In the genomic region with DNA sequence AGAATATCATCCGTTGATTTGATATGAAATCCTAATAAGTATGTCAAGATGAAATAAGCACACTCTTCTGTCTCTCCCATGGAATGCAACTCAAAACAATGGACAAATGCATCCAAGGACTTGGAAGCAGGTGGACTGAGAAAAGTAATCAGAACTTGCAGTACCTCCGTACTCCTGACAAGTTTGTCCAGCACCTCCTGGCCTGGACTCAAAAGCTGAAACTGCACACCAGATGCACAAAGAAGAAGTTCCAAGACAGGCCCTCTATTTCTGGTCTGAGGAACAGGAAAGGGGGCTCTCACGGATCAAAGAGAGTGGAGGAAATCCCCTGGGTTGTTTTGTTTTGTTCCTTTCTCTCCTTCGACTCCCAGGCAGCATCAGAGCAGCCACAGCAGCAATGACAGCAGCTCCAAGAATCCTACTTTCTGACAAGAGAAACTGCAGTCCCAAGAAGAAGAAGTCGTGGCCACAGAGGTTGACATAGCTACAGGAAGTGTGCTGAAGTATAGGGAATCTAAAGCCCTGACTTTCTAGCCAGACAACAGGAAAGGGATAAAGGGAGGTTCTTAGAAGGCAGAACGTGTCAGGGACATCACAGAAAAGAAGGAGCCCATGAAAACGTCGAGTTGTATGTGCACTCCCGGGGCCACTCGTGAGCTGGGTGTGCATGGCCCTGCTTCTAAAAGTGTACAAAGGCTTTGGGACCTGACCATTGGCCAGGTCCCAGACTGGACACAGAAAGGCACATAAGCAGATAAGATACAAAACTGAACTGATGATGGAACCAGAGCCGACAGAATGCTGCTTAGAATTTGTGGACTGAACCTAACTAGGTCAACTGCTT, we compare ENCODE assay signal across 13 cellular contexts. TPM values are rescaled to one million over a fixed set of nuclear protein-coding genes. Genes with fewer than 3 reads are reported as not detected.
A peak's percentile ranks its signal among the peaks of the same experiment; 100 is the strongest.
DNase-seq lines count a peak whose midpoint lies in the region; ATAC-seq and TF ChIP-seq lines count a peak whose summit lies in the region.
"Had no signal": no experiment of that assay in that cellular context is flagged by ENCODE, and none has a peak within 500 bp of the region (broad histone marks: within the 10 kb centered on the region; RNA-seq: fewer than 3 reads in every experiment).

No MANE protein-coding gene starts in this region.

- H3K27ac Mint-ChIP-seq in activated T-cell treated with anti-CD3 and anti-CD28 coated beads, Interleukin-2, amount 50 U/mL, for 72 hours, result peak overlapping the region; percentile 17
- peak overlapping the region; percentile 21 for H3K27ac Mint-ChIP-seq in activated CD4-positive, alpha-beta memory T cell treated with anti-CD3 and anti-CD28 coated beads for 36 hours

- H3K4me1 ChIP-seq in left ventricle myocardium inferior, result peaks cover 40% of the 10 kb centered on the region
- H3K4me1 ChIP-seq in stomach smooth muscle (ENCODE audit: control insufficient read depth, insufficient read depth, low read length), result no peaks in the 10 kb centered on the region
- H3K4me1 ChIP-seq in foreskin keratinocyte, result no peaks in the 10 kb centered on the region
- H3K4me1 ChIP-seq: breast epithelium had no signal

- no peak overlapping the region for H3K4me3 ChIP-seq in left ventricle myocardium inferior
- H3K4me3 ChIP-seq in stomach smooth muscle (ENCODE audit: low read length in 2 of 2), result no peak overlapping the region
- H3K4me3 ChIP-seq: breast epithelium, lower lobe of right lung had no signal

- CTCF ChIA-PET in activated CD4-positive, alpha-beta memory T cell treated with anti-CD3 and anti-CD28 coated beads for 36 hours (lab: Charles Lee), result interaction anchor here (0.6 kb wide), 1 partner anchor 22 kb away, joined by 3 read pairs; no protein-coding TSS in a partner anchor

- no peak for DNase-seq in activated T-cell treated with anti-CD3 and anti-CD28 coated beads, Interleukin-2, amount 50 U/mL, for 72 hours
- DNase-seq in activated T-cell treated with anti-CD3 and anti-CD28 coated beads, Interleukin-2, amount 50 U/mL, for 4 hours, result no peak
- no peak for DNase-seq in activated CD4-positive, alpha-beta memory T cell treated with anti-CD3 and anti-CD28 coated beads for 36 hours
- DNase-seq in left ventricle myocardium inferior (no peak), foreskin keratinocyte (no peak)
- no peak for DNase-seq in stimulated activated CD8-positive, alpha-beta memory T cell treated with anti-CD3 and anti-CD28 coated beads, Interleukin-4, amount 100 ng/mL, for 48 hours
- DNase-seq: activated CD4-positive, alpha-beta T cell treated with anti-CD3 and anti-CD28 coated beads, Interleukin-2, amount 50 U/mL, for 1 hour; foreskin fibroblast; lower lobe of right lung; SHP77 had no signal

- intact Hi-C loops in activated CD4-positive, alpha-beta memory T cell treated with anti-CD3 and anti-CD28 coated beads for 36 hours (cut with micrococcal nuclease), result no loop called here
- intact Hi-C loops in left ventricle myocardium inferior (cut with micrococcal nuclease), result no loop called here

- H3K27me3 ChIP-seq in left ventricle myocardium inferior (ENCODE audit: low read depth) (no peaks in the 10 kb centered on the region), stomach smooth muscle (ENCODE audit: control insufficient read depth in 1 of 2, insufficient read depth in 2 of 2, low read length in 2 of 2) (no peaks in the 10 kb centered on the region), foreskin keratinocyte (no peaks in the 10 kb centered on the region)
- H3K27me3 ChIP-seq: breast epithelium had no signal

- no peak overlapping the region for H3K4me3 Mint-ChIP-seq in activated T-cell treated with anti-CD3 and anti-CD28 coated beads, Interleukin-2, amount 50 U/mL, for 72 hours
- H3K4me3 Mint-ChIP-seq in activated T-cell treated with anti-CD3 and anti-CD28 coated beads, Interleukin-2, amount 50 U/mL, for 4 hours, result no peak overlapping the region
- H3K4me3 Mint-ChIP-seq in activated CD4-positive, alpha-beta memory T cell treated with anti-CD3 and anti-CD28 coated beads for 36 hours, result no peak overlapping the region

- H3K27me3 Mint-ChIP-seq in activated T-cell treated with anti-CD3 and anti-CD28 coated beads, Interleukin-2, amount 50 U/mL, for 72 hours (ENCODE audit: low read depth), result no peaks in the 10 kb centered on the region
- H3K27me3 Mint-ChIP-seq in activated T-cell treated with anti-CD3 and anti-CD28 coated beads, Interleukin-2, amount 50 U/mL, for 4 hours (ENCODE audit: low read depth), result no peaks in the 10 kb centered on the region
- no peaks in the 10 kb centered on the region for H3K27me3 Mint-ChIP-seq in activated CD4-positive, alpha-beta memory T cell treated with anti-CD3 and anti-CD28 coated beads for 36 hours

- TF ChIP-seq CTCF in left ventricle myocardium inferior (IDR thresholded peaks at IDR 0.05; ENCODE audit: borderline replicate concordance) (peak; percentile 8), foreskin keratinocyte (conservative IDR thresholded peaks at IDR 0.05) (no peak)

- POLR2A ChIA-PET in activated CD4-positive, alpha-beta memory T cell treated with anti-CD3 and anti-CD28 coated beads for 36 hours (lab: Charles Lee), result no interaction called here

- peaks cover 49% of the 10 kb centered on the region for H3K4me1 Mint-ChIP-seq in activated T-cell treated with anti-CD3 and anti-CD28 coated beads, Interleukin-2, amount 50 U/mL, for 72 hours (ENCODE audit: low read depth)
- peaks cover 51% of the 10 kb centered on the region for H3K4me1 Mint-ChIP-seq in activated T-cell treated with anti-CD3 and anti-CD28 coated beads, Interleukin-2, amount 50 U/mL, for 4 hours (ENCODE audit: low read depth)
- H3K4me1 Mint-ChIP-seq in activated CD4-positive, alpha-beta memory T cell treated with anti-CD3 and anti-CD28 coated beads for 36 hours (ENCODE audit: low read depth), result peaks cover 48% of the 10 kb centered on the region

- H3K9ac ChIP-seq in stomach smooth muscle (ENCODE audit: low read length in 2 of 2), result peak overlapping the region in 1 of 2 donors; percentile 2

- ATAC-seq in activated T-cell treated with anti-CD3 and anti-CD28 coated beads, Interleukin-2, amount 50 U/mL, for 72 hours (replicated peaks in 1 of 2), result no peak
- no peak for ATAC-seq in activated T-cell treated with anti-CD3 and anti-CD28 coated beads, Interleukin-2, amount 50 U/mL, for 4 hours
- ATAC-seq in foreskin keratinocyte (no peak), GM19035 (IDR thresholded peaks at IDR 0.05; ENCODE audit: unreplicated experiment) (no peak)

- H3K36me3 Mint-ChIP-seq in activated T-cell treated with anti-CD3 and anti-CD28 coated beads, Interleukin-2, amount 50 U/mL, for 72 hours (ENCODE audit: insufficient read depth in 2 of 2), result peaks cover 2 to 22% of the 10 kb centered on the region in 2 donors
- H3K36me3 Mint-ChIP-seq in activated T-cell treated with anti-CD3 and anti-CD28 coated beads, Interleukin-2, amount 50 U/mL, for 4 hours (ENCODE audit: insufficient read depth), result peaks cover 29% of the 10 kb centered on the region
- peaks cover 22% of the 10 kb centered on the region for H3K36me3 Mint-ChIP-seq in activated CD4-positive, alpha-beta memory T cell treated with anti-CD3 and anti-CD28 coated beads for 36 hours

- no peaks in the 10 kb centered on the region for H3K9me3 Mint-ChIP-seq in activated T-cell treated with anti-CD3 and anti-CD28 coated beads, Interleukin-2, amount 50 U/mL, for 72 hours
- no peaks in the 10 kb centered on the region for H3K9me3 Mint-ChIP-seq in activated T-cell treated with anti-CD3 and anti-CD28 coated beads, Interleukin-2, amount 50 U/mL, for 4 hours
- H3K9me3 Mint-ChIP-seq in activated CD4-positive, alpha-beta memory T cell treated with anti-CD3 and anti-CD28 coated beads for 36 hours, result no peaks in the 10 kb centered on the region

- peaks cover 23% of the 10 kb centered on the region for H3K36me3 ChIP-seq in left ventricle myocardium inferior
- H3K36me3 ChIP-seq in stomach smooth muscle (ENCODE audit: control insufficient read depth in 2 of 2, insufficient read depth in 2 of 2, low read length in 2 of 2), result peaks cover 3 to 13% of the 10 kb centered on the region in 2 donors
- H3K36me3 ChIP-seq: breast epithelium had no signal

- H3K9me3 ChIP-seq in left ventricle myocardium inferior (replicated peaks), result peaks cover 5% of the 10 kb centered on the region
- H3K9me3 ChIP-seq in stomach smooth muscle (ENCODE audit: control insufficient read depth in 2 of 2, low read length in 2 of 2), result no peaks in the 10 kb centered on the region
- H3K9me3 ChIP-seq: lower lobe of right lung had no signal

- H3K27ac ChIP-seq in left ventricle myocardium inferior (replicated peaks), result peak overlapping the region; percentile 16
- peak overlapping the region; percentile 7 for H3K27ac ChIP-seq in stomach smooth muscle (ENCODE audit: low read length)
- no peak overlapping the region for H3K27ac ChIP-seq in foreskin keratinocyte
- H3K27ac ChIP-seq: breast epithelium, lower lobe of right lung had no signal

RNA-seq across cellular contexts. Expression of gene AKAP10, which starts 29.3 kb away (rescaled TPM):
- total RNA-seq in activated T-cell treated with anti-CD3 and anti-CD28 coated beads, Interleukin-2, amount 50 U/mL, for 72 hours, result 10 to 100 TPM; 31.3 to 34.9 TPM
- total RNA-seq in activated T-cell treated with anti-CD3 and anti-CD28 coated beads, Interleukin-2, amount 50 U/mL, for 4 hours, result 10 to 100 TPM; 33.7 to 36.0 (median 34.0) TPM
- total RNA-seq in activated CD4-positive, alpha-beta memory T cell treated with anti-CD3 and anti-CD28 coated beads for 36 hours, result 10 to 100 TPM; 28.4 to 31.8 TPM
- total RNA-seq in left ventricle myocardium inferior (12.9 TPM), foreskin keratinocyte (21.3 and 22.3 TPM in 2 replicates)
- 4.7 and 5.5 TPM in 2 replicates for polyA plus RNA-seq in foreskin keratinocyte
